Comparison of ENCODE assay signal across 2 cellular contexts in the genomic region with DNA sequence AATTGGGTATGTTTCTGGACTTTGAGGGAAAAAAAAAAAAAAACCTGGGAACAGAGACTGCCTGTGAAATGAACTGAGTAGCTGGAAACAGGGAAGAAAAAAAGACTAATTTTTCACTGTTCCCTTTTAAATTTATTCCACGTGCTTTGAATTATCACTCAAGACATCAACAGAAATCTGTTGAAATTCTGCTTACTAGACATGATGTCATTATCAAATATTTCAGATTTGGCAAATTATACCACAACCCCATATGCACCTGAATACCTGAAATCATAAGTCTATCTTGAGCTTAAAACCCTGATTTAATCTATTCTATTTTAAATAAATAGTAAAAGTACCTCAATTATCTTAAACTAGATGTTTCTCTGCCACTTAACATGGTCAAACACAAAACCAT.
TF ChIP-seq lines count a peak whose summit lies in the region.

No MANE protein-coding gene starts in this region.

TF ChIP-seq in GM23338, 12 proteins besides CTCF, POLR2A, EP300 and RAD21:
- TF ChIP-seq ZNF114 (CRISPR knock-in tag; IDR thresholded peaks at IDR 0.05) (no peak), CREB1 (CRISPR knock-in tag; IDR thresholded peaks at IDR 0.05; ENCODE audit: low read depth) (no peak)

TF ChIP-seq in endothelial cell of umbilical vein, 7 proteins besides CTCF, POLR2A, EP300 and RAD21:
- TF ChIP-seq FOS (IDR thresholded peaks at IDR 0.05; ENCODE audit: borderline replicate concordance, insufficient read depth, low read length), result no peak
- TF ChIP-seq, protein P1, sequence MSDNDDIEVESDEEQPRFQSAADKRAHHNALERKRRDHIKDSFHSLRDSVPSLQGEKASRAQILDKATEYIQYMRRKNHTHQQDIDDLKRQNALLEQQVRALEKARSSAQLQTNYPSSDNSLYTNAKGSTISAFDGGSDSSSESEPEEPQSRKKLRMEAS (IDR thresholded peaks at IDR 0.05; ENCODE audit: insufficient read depth, insufficient read length), result no peak
- TF ChIP-seq EZH2 (IDR thresholded peaks at IDR 0.05; ENCODE audit: borderline replicate concordance, low read depth, low read length, severe bottlenecking), result no peak
- no peak for TF ChIP-seq POLR2AphosphoS5 (IDR thresholded peaks at IDR 0.05; ENCODE audit: insufficient read depth, low read depth, low read length)
- no peak for TF ChIP-seq GATA2 (IDR thresholded peaks at IDR 0.05; ENCODE audit: insufficient read depth, insufficient read length, low read depth, low read length)
- TF ChIP-seq JUN (IDR thresholded peaks at IDR 0.05; ENCODE audit: borderline replicate concordance, insufficient read depth, insufficient read length, low read depth), result no peak
- no peak for TF ChIP-seq MYC (IDR thresholded peaks at IDR 0.05; ENCODE audit: low read depth, low read length)
TF ChIP-seq in endothelial cell of umbilical vein: peak in this region for 0.
